In genomic region chr6:124297507-124297906, GRCh38 we compare ENCODE assay signal across 16 cellular contexts.
DNase-seq lines count a peak whose midpoint lies in the region; ATAC-seq and TF ChIP-seq lines count a peak whose summit lies in the region.
"Had no signal": no experiment of that assay in that cellular context is flagged by ENCODE, and none has a peak within 500 bp of the region (broad histone marks: within the 10 kb centered on the region; RNA-seq: fewer than 3 reads in every experiment).

No MANE protein-coding gene starts in this region.

- H2BK15ac ChIP-seq in mesendoderm (replicated peaks; ENCODE audit: low read depth), result no peak overlapping the region

- H2BK120ac ChIP-seq in mesendoderm (ENCODE audit: low read depth, low read length), result peak overlapping the region; percentile 73

- H2AK5ac ChIP-seq in mesendoderm (ENCODE audit: low read length), result no peak overlapping the region

- no peaks in the 10 kb centered on the region for H3K79me1 ChIP-seq in mesendoderm (ENCODE audit: low read length)

- H3K27me3 Mint-ChIP-seq in Calu3 (ENCODE audit: unreplicated experiment), result no peaks in the 10 kb centered on the region
- no peaks in the 10 kb centered on the region for H3K27me3 Mint-ChIP-seq in stimulated activated naive B cell treated with anti-CD40 and anti-IgM and Interleukin-4, amounts not matched to agents 10 μg/mL and 1 μg/mL and 100 μg/mL, for 72 hours
- no peaks in the 10 kb centered on the region for H3K27me3 Mint-ChIP-seq in effector memory CD8-positive, alpha-beta T cell
- H3K27me3 Mint-ChIP-seq: CD4-positive, alpha-beta memory T cell had no signal

- no peaks in the 10 kb centered on the region for H3K79me2 ChIP-seq in mesendoderm (ENCODE audit: control insufficient read depth, insufficient read depth, low read length)

- H3K56ac ChIP-seq in mesendoderm (ENCODE audit: low read length), result no peak overlapping the region

- H3K18ac ChIP-seq in mesendoderm (ENCODE audit: low read length), result no peak overlapping the region

- H3K4me3 ChIP-seq in Panc1 (ENCODE audit: low read depth in 2 of 2, low read length in 2 of 2) (peak overlapping the region in 1 of 2 experiments; percentile 33; a peak in 2 of 4 replicates), mesendoderm (ENCODE audit: low read length) (no peak overlapping the region)
- H3K4me3 ChIP-seq: K562 had no signal

- H3K27ac Mint-ChIP-seq in Calu3 (ENCODE audit: unreplicated experiment), result peak overlapping the region; percentile 47
- H3K27ac Mint-ChIP-seq in stimulated activated naive B cell treated with anti-CD40 and anti-IgM and Interleukin-4, amounts not matched to agents 10 μg/mL and 1 μg/mL and 100 μg/mL, for 72 hours, result no peak overlapping the region
- no peak overlapping the region for H3K27ac Mint-ChIP-seq in effector memory CD8-positive, alpha-beta T cell
- H3K27ac Mint-ChIP-seq: CD4-positive, alpha-beta memory T cell had no signal

- BruUV-seq in Calu3 (replicated peaks; lab: Mats Ljungman, UMichigan) (no TSS peak), Panc1 (replicated peaks; lab: Mats Ljungman, UMichigan) (no TSS peak)

- peaks cover 6% of the 10 kb centered on the region; the same call in 1 of the 2 replicates for H3K9me3 ChIP-seq in Panc1 (ENCODE audit: control insufficient read depth, insufficient read depth, low read depth, low read length)
- H3K9me3 ChIP-seq: BE2C had no signal

- H3K36me3 Mint-ChIP-seq in Calu3 (ENCODE audit: insufficient read depth, unreplicated experiment), result no peaks in the 10 kb centered on the region
- no peaks in the 10 kb centered on the region for H3K36me3 Mint-ChIP-seq in stimulated activated naive B cell treated with anti-CD40 and anti-IgM and Interleukin-4, amounts not matched to agents 10 μg/mL and 1 μg/mL and 100 μg/mL, for 72 hours
- no peaks in the 10 kb centered on the region for H3K36me3 Mint-ChIP-seq in effector memory CD8-positive, alpha-beta T cell (ENCODE audit: insufficient read depth)
- H3K36me3 Mint-ChIP-seq: CD4-positive, alpha-beta memory T cell had no signal

- in situ Hi-C loops in Panc1 (cut with HindIII; ENCODE audit: low pct_unique_long_range_greater_than_20kb, low sequenced_read_pairs), result no loop called here

- H3K27me3 ChIP-seq in Panc1 (ENCODE audit: control insufficient read depth, insufficient read depth, low read length) (no peaks in the 10 kb centered on the region), mesendoderm (ENCODE audit: insufficient read depth, low read length, poor library complexity) (no peaks in the 10 kb centered on the region)
- H3K27me3 ChIP-seq: BE2C had no signal

- intact Hi-C loops in Calu3 (cut with micrococcal nuclease; ENCODE audit: unreplicated experiment), result no loop called here
- intact Hi-C loops in Panc1 (cut with micrococcal nuclease; ENCODE audit: unreplicated experiment), result no loop called here

- no peak overlapping the region for H4K8ac ChIP-seq in mesendoderm (ENCODE audit: low read depth, low read length)

- POLR2A ChIA-PET in Panc1 (lab: Charles Lee), result no interaction called here

- H3K4ac ChIP-seq in mesendoderm (ENCODE audit: low read depth, low read length), result no peak overlapping the region

- no peak for ATAC-seq in Panc1
- ATAC-seq in stimulated activated naive B cell treated with anti-CD40 and anti-IgM and Interleukin-4, amounts not matched to agents 10 μg/mL and 1 μg/mL and 100 μg/mL, for 72 hours (replicated peaks), result no peak
- no peak for ATAC-seq in effector memory CD8-positive, alpha-beta T cell (replicated peaks)
- ATAC-seq: K562 had no signal

- no peaks in the 10 kb centered on the region for H3K4me1 Mint-ChIP-seq in Calu3 (ENCODE audit: low read depth, unreplicated experiment)
- H3K4me1 Mint-ChIP-seq in stimulated activated naive B cell treated with anti-CD40 and anti-IgM and Interleukin-4, amounts not matched to agents 10 μg/mL and 1 μg/mL and 100 μg/mL, for 72 hours, result no peaks in the 10 kb centered on the region
- no peaks in the 10 kb centered on the region for H3K4me1 Mint-ChIP-seq in effector memory CD8-positive, alpha-beta T cell (ENCODE audit: low read depth in 2 of 2)
- H3K4me1 Mint-ChIP-seq: CD4-positive, alpha-beta memory T cell had no signal

- DNase-seq in Calu3 (peak; percentile 2), NCI-H2227 treated with DMSO at 0.1 percent for 48 hours (lab: John Stamatoyannopoulos, UW) (peak; percentile 26), Panc1 (ENCODE audit: low read depth, low spot score) (no peak), mesendoderm (no peak), cerebellar nuclear complex (lab: John Stamatoyannopoulos, UW) (no peak), NCI-H1436 treated with DMSO at 0.1 percent for 48 hours (lab: John Stamatoyannopoulos, UW) (no peak)
- DNase-seq in stimulated activated naive B cell treated with anti-CD40 and anti-IgM and Interleukin-4, amounts not matched to agents 10 μg/mL and 1 μg/mL and 100 μg/mL, for 72 hours, result no peak
- no peak for DNase-seq in effector memory CD8-positive, alpha-beta T cell
- DNase-seq: BE2C; CD4-positive, alpha-beta memory T cell; DND-41; GDM1; H7 had no signal

- H3K4me1 ChIP-seq in Panc1 (ENCODE audit: control insufficient read depth, insufficient read depth, low read length) (no peaks in the 10 kb centered on the region), mesendoderm (ENCODE audit: control insufficient read depth, low read depth, low read length) (no peaks in the 10 kb centered on the region)
- H3K4me1 ChIP-seq: BE2C had no signal

- no peak overlapping the region for H2BK5ac ChIP-seq in mesendoderm (ENCODE audit: low read length)

- no peak overlapping the region for H3K23ac ChIP-seq in mesendoderm (ENCODE audit: low read length)

- WGBS in mesendoderm (ENCODE audit: extremely low coverage, insufficient coverage, low lambda C conversion rate), result no CpG with 5 or more reads among the region's 6 CpGs

- H3K27ac ChIP-seq in Panc1 (ENCODE audit: low read length), result peak overlapping the region; percentile 3; the same call in 1 of the 2 replicates
- H3K27ac ChIP-seq in mesendoderm (ENCODE audit: low read depth, low read length), result no peak overlapping the region
- H3K27ac ChIP-seq: C4-2B, HL-60 had no signal

- peak overlapping the region; percentile 60 for H3K4me3 Mint-ChIP-seq in Calu3 (ENCODE audit: low read depth, unreplicated experiment)
- no peak overlapping the region for H3K4me3 Mint-ChIP-seq in stimulated activated naive B cell treated with anti-CD40 and anti-IgM and Interleukin-4, amounts not matched to agents 10 μg/mL and 1 μg/mL and 100 μg/mL, for 72 hours
- H3K4me3 Mint-ChIP-seq in effector memory CD8-positive, alpha-beta T cell, result no peak overlapping the region
- H3K4me3 Mint-ChIP-seq: CD4-positive, alpha-beta memory T cell had no signal

- no peak overlapping the region for H3K9ac ChIP-seq in mesendoderm (ENCODE audit: low read length)

- no peak overlapping the region for H4K5ac ChIP-seq in mesendoderm (ENCODE audit: low read length)

- no peaks in the 10 kb centered on the region; the same call in 1 of the 2 replicates for H3K36me3 ChIP-seq in Panc1 (ENCODE audit: control insufficient read depth, insufficient read depth, low read length)
- no peaks in the 10 kb centered on the region for H3K36me3 ChIP-seq in mesendoderm (ENCODE audit: control insufficient read depth, insufficient read depth, low read length)
- H3K36me3 ChIP-seq: BE2C had no signal

- TF ChIP-seq CTCF in Calu3 (IDR thresholded peaks at IDR 0.05; ENCODE audit: unreplicated experiment), result no peak
- no peak for TF ChIP-seq CTCF in Panc1 (IDR thresholded peaks at IDR 0.05)

- H3K9me3 Mint-ChIP-seq in Calu3 (ENCODE audit: low read depth, unreplicated experiment), result no peaks in the 10 kb centered on the region
- H3K9me3 Mint-ChIP-seq in stimulated activated naive B cell treated with anti-CD40 and anti-IgM and Interleukin-4, amounts not matched to agents 10 μg/mL and 1 μg/mL and 100 μg/mL, for 72 hours, result peaks cover 3 to 6% of the 10 kb centered on the region in 2 donors
- H3K9me3 Mint-ChIP-seq in effector memory CD8-positive, alpha-beta T cell, result peaks cover 4 to 7% of the 10 kb centered on the region in 2 donors

- no peak overlapping the region for H3K4me2 ChIP-seq in mesendoderm (ENCODE audit: low read length)

- CTCF ChIA-PET in Calu3 (lab: Charles Lee) (no interaction called here), Panc1 (lab: Charles Lee) (no interaction called here)

Comparison
In these comparisons a context has a peak if more than half of its experiments do, and no peak if none do; other contexts are left out.
1. DNase-seq: peak in Calu3 (single experiment) and NCI-H2227 treated with DMSO at 0.1 percent for 48 hours (single experiment); none in Panc1 (single experiment), mesendoderm (single experiment), stimulated activated naive B cell treated with anti-CD40 and anti-IgM and Interleukin-4, amounts not matched to agents 10 μg/mL and 1 μg/mL and 100 μg/mL, for 72 hours (single experiment), cerebellar nuclear complex (0 of 2), NCI-H1436 treated with DMSO at 0.1 percent for 48 hours (single experiment) and effector memory CD8-positive, alpha-beta T cell (0 of 3).